ENCODE assay signal across 20 cellular contexts in genomic region chr5:170427672-170428236, GRCh38. TPM values are rescaled to one million over a fixed set of nuclear protein-coding genes. Genes with fewer than 3 reads are reported as not detected.
DNase-seq lines count a peak whose midpoint lies in the region; ATAC-seq and TF ChIP-seq lines count a peak whose summit lies in the region.
"Had no signal": no experiment of that assay in that cellular context is flagged by ENCODE, and none has a peak within 500 bp of the region (broad histone marks: within the 10 kb centered on the region; RNA-seq: fewer than 3 reads in every experiment).

No MANE protein-coding gene starts in this region.

- TF ChIP-seq POLR2A in gastrocnemius medialis (IDR thresholded peaks at IDR 0.05): no peak

- H3K27ac ChIP-seq in gastrocnemius medialis: no peak overlapping the region
- no peak overlapping the region for H3K27ac ChIP-seq in effector memory CD4-positive, alpha-beta T cell (ENCODE audit: insufficient read depth, low read length, poor library complexity, severe bottlenecking)
- H3K27ac ChIP-seq: breast epithelium, left lung, upper lobe of left lung had no signal

- intact Hi-C loops in gastrocnemius medialis (cut with DNase I; ENCODE audit: low total_unique reads): no loop called here

- ATAC-seq in gastrocnemius medialis (no peak), HG02610 (IDR thresholded peaks at IDR 0.05; ENCODE audit: unreplicated experiment) (no peak)
- ATAC-seq: left lung, WTC11 had no signal

- peak; percentile 10 for DNase-seq in EL
- DNase-seq in NCI-H2171 (lab: John Stamatoyannopoulos, UW): peak; percentile 68
- peak; percentile 43 for DNase-seq in brain pericyte (ENCODE audit: low read depth, low spot score)
- DNase-seq in left kidney (ENCODE audit: low read depth, low spot score): peak; percentile 78
- DNase-seq in GF-D8 (lab: John Stamatoyannopoulos, UW): no peak
- DNase-seq in gastrocnemius medialis: no peak
- no peak for DNase-seq in effector memory CD4-positive, alpha-beta T cell
- DNase-seq: activated naive CD4-positive, alpha-beta T cell treated with anti-CD3 and anti-CD28 coated beads for 36 hours; hypothalamus; left lung; naive B cell; NCI-H1436 treated with DMSO at 0.1 percent for 48 hours; stimulated activated CD4-positive, alpha-beta T cell treated with anti-CD3 and anti-CD28 coated beads, Interleukin-2, amount 100 ng/mL, for 24 hours; SW 1271 had no signal

- H3K9me3 ChIP-seq in gastrocnemius medialis: no peaks in the 10 kb centered on the region
- no peaks in the 10 kb centered on the region for H3K9me3 ChIP-seq in effector memory CD4-positive, alpha-beta T cell (ENCODE audit: control insufficient read depth, low read length)
- H3K9me3 ChIP-seq: breast epithelium, upper lobe of left lung had no signal

- H3K27me3 ChIP-seq in gastrocnemius medialis: peaks cover 0 to 2% (median 0%) of the 10 kb centered on the region in 3 donors
- no peaks in the 10 kb centered on the region for H3K27me3 ChIP-seq in effector memory CD4-positive, alpha-beta T cell (replicated peaks; ENCODE audit: control insufficient read depth, insufficient read depth, low read length, poor library complexity, severe bottlenecking)
- H3K27me3 ChIP-seq: breast epithelium, left lung, upper lobe of left lung had no signal

- H3K36me3 ChIP-seq in gastrocnemius medialis: no peaks in the 10 kb centered on the region
- no peaks in the 10 kb centered on the region for H3K36me3 ChIP-seq in effector memory CD4-positive, alpha-beta T cell (ENCODE audit: control insufficient read depth, insufficient read depth, low read length)
- H3K36me3 ChIP-seq: breast epithelium, left lung, upper lobe of left lung had no signal

- TF ChIP-seq CTCF in gastrocnemius medialis (IDR thresholded peaks at IDR 0.05 in 4 of 5, conservative IDR thresholded peaks at IDR 0.05 in 1 of 5): no peak

- in situ Hi-C loops in gastrocnemius medialis (cut with MboI; ENCODE audit: low sequenced_read_pairs in 4 of 4): loop anchor here in 2 of 4 donors (10.0 to 25.0 kb wide), 2 partner anchors 203 to 910 kb away; no protein-coding TSS in a partner anchor

- H3K4me1 ChIP-seq in gastrocnemius medialis: no peaks in the 10 kb centered on the region
- no peaks in the 10 kb centered on the region for H3K4me1 ChIP-seq in effector memory CD4-positive, alpha-beta T cell (ENCODE audit: control insufficient read depth, insufficient read depth, low read length, poor library complexity, severe bottlenecking)
- H3K4me1 ChIP-seq: breast epithelium, left lung, upper lobe of left lung had no signal

- H3K4me3 ChIP-seq in gastrocnemius medialis: no peak overlapping the region
- H3K4me3 ChIP-seq in effector memory CD4-positive, alpha-beta T cell (ENCODE audit: insufficient read depth, low read depth, low read length, poor library complexity, severe bottlenecking): no peak overlapping the region
- H3K4me3 ChIP-seq: breast epithelium, left lung, upper lobe of left lung had no signal

RNA-seq across cellular contexts. Expression of gene KCNMB1, which starts 38.6 kb away (rescaled TPM):
- under 1 TPM in 2 of 4 donors, not detected in 2; 0.07 to 0.09 TPM for total RNA-seq in gastrocnemius medialis
- total RNA-seq: B cell, OCI-LY7 had no signal

Comparison
In these comparisons a context has a peak if more than half of its experiments do, and no peak if none do; other contexts are left out.
1. DNase-seq: peak in EL (single experiment), NCI-H2171 (single experiment), brain pericyte (single experiment) and left kidney (single experiment); none in GF-D8 (single experiment), gastrocnemius medialis (0 of 2) and effector memory CD4-positive, alpha-beta T cell (0 of 3).